Comparison of ENCODE assay signal across 8 cellular contexts in the genomic region with DNA sequence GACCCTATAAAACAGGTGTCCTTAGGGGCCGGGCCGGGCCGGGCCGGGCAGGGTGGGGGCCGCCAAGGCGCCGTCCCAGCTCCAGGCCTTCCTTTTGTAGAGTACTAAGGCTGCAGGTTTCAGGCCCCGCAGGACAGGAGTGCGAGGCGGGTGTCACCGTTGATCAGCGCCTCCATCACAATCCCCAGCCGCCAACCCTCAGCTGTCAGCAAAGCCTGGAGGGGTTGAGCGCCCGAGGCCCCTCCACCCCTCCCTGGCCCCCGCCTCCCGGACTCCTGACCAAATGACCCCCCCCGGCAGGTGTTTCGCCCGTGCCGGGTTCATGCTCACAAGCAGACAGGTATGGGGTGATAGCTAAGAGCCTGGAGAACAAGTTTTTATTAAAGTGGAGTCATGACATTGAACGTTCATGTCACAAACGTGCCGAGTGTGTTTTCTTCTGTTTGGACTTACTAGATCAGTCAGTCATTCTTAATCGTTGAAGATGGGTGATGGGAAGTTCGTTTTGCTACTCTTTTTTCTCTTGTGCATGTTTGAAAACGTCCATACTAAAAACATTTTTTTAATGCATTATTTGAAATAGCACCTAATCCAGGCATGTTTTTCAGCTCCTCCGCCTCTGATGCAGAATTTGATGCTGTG. TPM values are rescaled to one million over a fixed set of nuclear protein-coding genes. Genes with fewer than 3 reads are reported as not detected.
DNase-seq lines count a peak whose midpoint lies in the region; ATAC-seq, FAIRE-seq and TF ChIP-seq lines count a peak whose summit lies in the region.

No MANE protein-coding gene starts in this region.

- TF ChIP-seq POLR2A in GM12891 (IDR thresholded peaks at IDR 0.05; ENCODE audit: low read depth, low read length) = no peak

- no peak for TF ChIP-seq CTCF in osteocyte (IDR thresholded peaks at IDR 0.05)

- H3K4me3 Mint-ChIP-seq in activated CD4-positive, alpha-beta T cell treated with anti-CD3 and anti-CD28 coated beads, Interleukin-2, amount 10 ng/mL, durations not matched to agents 24 days and 14 days = peak overlapping the region; percentile 91
- peak overlapping the region; percentile 85 for H3K4me3 Mint-ChIP-seq in osteocyte (ENCODE audit: unreplicated experiment)

- peak overlapping the region; percentile 35 for H3K27ac Mint-ChIP-seq in activated CD4-positive, alpha-beta T cell treated with anti-CD3 and anti-CD28 coated beads, Interleukin-2, amount 10 ng/mL, durations not matched to agents 24 days and 14 days
- H3K27ac Mint-ChIP-seq in osteocyte (ENCODE audit: unreplicated experiment) = peak overlapping the region; percentile 70

- ATAC-seq in HG03520 (IDR thresholded peaks at IDR 0.05; ENCODE audit: unreplicated experiment) = peak; percentile 11

- H3K9me3 Mint-ChIP-seq in activated CD4-positive, alpha-beta T cell treated with anti-CD3 and anti-CD28 coated beads, Interleukin-2, amount 10 ng/mL, durations not matched to agents 24 days and 14 days = no peaks in the 10 kb centered on the region
- H3K9me3 Mint-ChIP-seq in osteocyte (ENCODE audit: unreplicated experiment) = no peaks in the 10 kb centered on the region

- intact Hi-C loops in activated CD4-positive, alpha-beta T cell treated with anti-CD3 and anti-CD28 coated beads, Interleukin-2, amount 10 ng/mL, durations not matched to agents 24 days and 14 days (cut with micrococcal nuclease) = loop anchor here (1.0 to 5.0 kb wide), 5 partner anchors 39 to 172 kb away; partner anchors contain the start of genes PLLP, PSME3IP1 and RSPRY1

- DNase-seq in A172 (ENCODE audit: low spot score) (peak; percentile 8), GM12891 (ENCODE audit: insufficient read length, low spot score) (no peak), frontal cortex (ENCODE audit: low spot score in 2 of 2) (peak; percentile 32 to 39), osteocyte (ENCODE audit: extremely low spot score, unreplicated experiment) (no peak), Ammon's horn (ENCODE audit: low spot score) (no peak), NCI-H446 (lab: John Stamatoyannopoulos, UW) (no peak)
- DNase-seq in activated CD4-positive, alpha-beta T cell treated with anti-CD3 and anti-CD28 coated beads, Interleukin-2, amount 10 ng/mL, durations not matched to agents 24 days and 14 days = no peak

- peaks cover 14% of the 10 kb centered on the region for H3K4me1 Mint-ChIP-seq in activated CD4-positive, alpha-beta T cell treated with anti-CD3 and anti-CD28 coated beads, Interleukin-2, amount 10 ng/mL, durations not matched to agents 24 days and 14 days
- H3K4me1 Mint-ChIP-seq in osteocyte (ENCODE audit: unreplicated experiment) = peaks cover 17% of the 10 kb centered on the region

- no peaks in the 10 kb centered on the region for H3K27me3 Mint-ChIP-seq in activated CD4-positive, alpha-beta T cell treated with anti-CD3 and anti-CD28 coated beads, Interleukin-2, amount 10 ng/mL, durations not matched to agents 24 days and 14 days
- no peaks in the 10 kb centered on the region for H3K27me3 Mint-ChIP-seq in osteocyte (ENCODE audit: unreplicated experiment)

- H3K36me3 Mint-ChIP-seq in activated CD4-positive, alpha-beta T cell treated with anti-CD3 and anti-CD28 coated beads, Interleukin-2, amount 10 ng/mL, durations not matched to agents 24 days and 14 days (ENCODE audit: low read depth) = peaks cover 22% of the 10 kb centered on the region
- peaks cover 21% of the 10 kb centered on the region for H3K36me3 Mint-ChIP-seq in osteocyte (ENCODE audit: unreplicated experiment)

- FAIRE-seq in GM12891 (lab: Jason Lieb, UNC) = peak; percentile 51
- FAIRE-seq in frontal cortex (lab: Jason Lieb, UNC) = no peak

TF ChIP-seq in GM12891, 5 proteins besides CTCF, POLR2A, EP300 and RAD21:
- TF ChIP-seq POU2F2 (IDR thresholded peaks at IDR 0.05; ENCODE audit: low read depth, low read length) (no peak), PAX5 (IDR thresholded peaks at IDR 0.05; ENCODE audit: insufficient read depth, low read length, severe bottlenecking) (no peak), TAF1 (IDR thresholded peaks at IDR 0.05; ENCODE audit: low read depth, low read length) (no peak), POLR2AphosphoS5 (IDR thresholded peaks at IDR 0.05; ENCODE audit: low read depth, low read length) (no peak), SPI1 (IDR thresholded peaks at IDR 0.05; ENCODE audit: low read depth, low read length) (no peak)

RNA-seq across cellular contexts. Expression of gene ARL2BP, which starts 0.5 kb away (rescaled TPM):
- 165 and 172 TPM in 2 replicates for total RNA-seq in A172 (2014; rRNA removed; shearing (Covaris generic))
- 19.1 TPM for polyA plus RNA-seq in GM12891 (2012; ENCODE audit: low read depth, missing spikeins)
- 24.9 and 26.7 TPM in 2 replicates for total RNA-seq in activated CD4-positive, alpha-beta T cell treated with anti-CD3 and anti-CD28 coated beads, Interleukin-2, amount 10 ng/mL, durations not matched to agents 24 days and 14 days
- total RNA-seq in frontal cortex = 81.9 TPM
- total RNA-seq in osteocyte = 61.8 and 67.4 TPM in 2 replicates

RNA-seq across cellular contexts. Expression of gene PLLP, which starts 38.9 kb away (rescaled TPM):
- total RNA-seq in A172 (2014; rRNA removed; shearing (Covaris generic)) = 0.55 TPM in 1 of 2 replicates, not detected in the other
- 0.89 TPM for polyA plus RNA-seq in GM12891 (2012; ENCODE audit: low read depth, missing spikeins)
- not detected in 2 replicates for total RNA-seq in activated CD4-positive, alpha-beta T cell treated with anti-CD3 and anti-CD28 coated beads, Interleukin-2, amount 10 ng/mL, durations not matched to agents 24 days and 14 days
- 1.6 TPM for total RNA-seq in frontal cortex
- 0.30 and 1.2 TPM in 2 replicates for total RNA-seq in osteocyte

RNA-seq across cellular contexts. Expression of gene RSPRY1, which starts 59.5 kb away (rescaled TPM):
- total RNA-seq in A172 (2014; rRNA removed; shearing (Covaris generic)) = 25.8 and 28.7 TPM in 2 replicates
- polyA plus RNA-seq in GM12891 (2012; ENCODE audit: low read depth, missing spikeins) = 16.3 TPM
- total RNA-seq in activated CD4-positive, alpha-beta T cell treated with anti-CD3 and anti-CD28 coated beads, Interleukin-2, amount 10 ng/mL, durations not matched to agents 24 days and 14 days = 33.0 and 36.6 TPM in 2 replicates
- total RNA-seq in frontal cortex = 69.7 TPM
- 49.3 and 50.8 TPM in 2 replicates for total RNA-seq in osteocyte

RNA-seq across cellular contexts. Expression of gene PSME3IP1, which starts 59.8 kb away (rescaled TPM):
- 170 and 232 TPM in 2 replicates for total RNA-seq in A172 (2014; rRNA removed; shearing (Covaris generic))
- 82.5 TPM for polyA plus RNA-seq in GM12891 (2012; ENCODE audit: low read depth, missing spikeins)
- total RNA-seq in activated CD4-positive, alpha-beta T cell treated with anti-CD3 and anti-CD28 coated beads, Interleukin-2, amount 10 ng/mL, durations not matched to agents 24 days and 14 days = 126 and 130 TPM in 2 replicates
- total RNA-seq in frontal cortex (142 TPM), osteocyte (81.2 and 83.1 TPM in 2 replicates)

Comparison
In these comparisons a context has a peak if more than half of its experiments do, and no peak if none do; other contexts are left out.
1. DNase-seq: peak in A172 (single experiment) and frontal cortex (2 of 2); none in GM12891 (single experiment), activated CD4-positive, alpha-beta T cell treated with anti-CD3 and anti-CD28 coated beads, Interleukin-2, amount 10 ng/mL, durations not matched to agents 24 days and 14 days (single experiment), osteocyte (single experiment), Ammon's horn (single experiment) and NCI-H446 (0 of 2).